Comparison of ENCODE assay signal across 8 cellular contexts in genomic region chr16:88804552-88805339, GRCh38. TPM values are rescaled to one million over a fixed set of nuclear protein-coding genes. Genes with fewer than 3 reads are reported as not detected.
DNase-seq lines count a peak whose midpoint lies in the region; ATAC-seq and TF ChIP-seq lines count a peak whose summit lies in the region.

No MANE protein-coding gene starts in this region.

- ATAC-seq in HG03139 (IDR thresholded peaks at IDR 0.05; ENCODE audit: unreplicated experiment) (no peak), GM18868 (IDR thresholded peaks at IDR 0.05; ENCODE audit: unreplicated experiment) (no peak)

- H2AFZ ChIP-seq in ACC112 (ENCODE audit: low read length, unreplicated experiment) = no peak overlapping the region

- H3K9ac ChIP-seq in skeletal muscle satellite cell (ENCODE audit: low read depth, low read length) = peak overlapping the region; percentile 78

- H3K36me3 ChIP-seq in ACC112 (ENCODE audit: insufficient read depth, low read length) (peaks cover 13% of the 10 kb centered on the region; the same call in 1 of the 2 replicates), SJCRH30 (peaks cover 43% of the 10 kb centered on the region), skeletal muscle satellite cell (ENCODE audit: insufficient read depth, low read length) (peaks cover 24% of the 10 kb centered on the region)

- peaks cover 36% of the 10 kb centered on the region for H3K79me2 ChIP-seq in ACC112 (ENCODE audit: control insufficient read depth, insufficient read depth, low read length, unreplicated experiment)

- DNase-seq in GM13977 (ENCODE audit: low spot score) = peak; percentile 70
- DNase-seq in SJCRH30 = no peak
- DNase-seq in epithelial cell of proximal tubule (ENCODE audit: low read depth) = no peak
- no peak for DNase-seq in GM10266 (ENCODE audit: extremely low spot score)

- H3K4me2 ChIP-seq in skeletal muscle satellite cell (ENCODE audit: low read length) = peak overlapping the region; percentile 88

- H3K27me3 ChIP-seq in ACC112 (ENCODE audit: insufficient read depth, low read length) (no peaks in the 10 kb centered on the region), SJCRH30 (no peaks in the 10 kb centered on the region), skeletal muscle satellite cell (ENCODE audit: control insufficient read depth, insufficient read depth, low read length) (no peaks in the 10 kb centered on the region)

- peaks cover 14% of the 10 kb centered on the region for H3K4me1 ChIP-seq in ACC112 (ENCODE audit: control insufficient read depth, insufficient read depth, low read length, unreplicated experiment)
- no peaks in the 10 kb centered on the region for H3K4me1 ChIP-seq in SJCRH30
- H3K4me1 ChIP-seq in skeletal muscle satellite cell (ENCODE audit: control insufficient read depth, insufficient read depth, low read length) = peaks cover 15% of the 10 kb centered on the region

- H3K27ac ChIP-seq in ACC112 (ENCODE audit: low read depth, low read length) (no peak overlapping the region), SJCRH30 (peak overlapping the region; percentile 27)

- H3K4me3 ChIP-seq in ACC112 (ENCODE audit: low read depth, low read length) (peak overlapping the region; percentile 98), SJCRH30 (peak overlapping the region; percentile 59), epithelial cell of proximal tubule (ENCODE audit: low read depth, low read length) (peak overlapping the region; percentile 77), skeletal muscle satellite cell (ENCODE audit: low read length) (peak overlapping the region; percentile 64)

- no peaks in the 10 kb centered on the region for H3K9me3 ChIP-seq in SJCRH30 (replicated peaks)
- H3K9me3 ChIP-seq in skeletal muscle satellite cell (replicated peaks; ENCODE audit: low read length) = no peaks in the 10 kb centered on the region

- no peak for TF ChIP-seq CTCF in GM13977 (IDR thresholded peaks at IDR 0.05; ENCODE audit: extremely low read depth, insufficient read depth, missing control alignments)
- TF ChIP-seq CTCF in epithelial cell of proximal tubule (conservative IDR thresholded peaks at IDR 0.05; ENCODE audit: low read depth, low read length) = no peak
- TF ChIP-seq CTCF in GM10266 (IDR thresholded peaks at IDR 0.05; ENCODE audit: control insufficient read depth, insufficient read depth, low read depth, missing control alignments) = no peak

- in situ Hi-C loops in GM13977 (cut with MboI; ENCODE audit: low pct_unique_long_range_greater_than_20kb, low sequenced_read_pairs, unreplicated experiment) = loop anchor here (10.0 kb wide), 1 partner anchor 410 kb away; the partner anchor contains the start of gene ZNF778

RNA-seq across cellular contexts. Expression of gene CDT1, which starts 1.2 kb away (rescaled TPM):
- 24.3 and 27.2 TPM in 2 replicates for total RNA-seq in SJCRH30 (2014; rRNA removed; shearing (Covaris generic))
- total RNA-seq in epithelial cell of proximal tubule = 76.2 and 88.5 TPM in 2 replicates
- total RNA-seq in skeletal muscle satellite cell (2012; rRNA removed) = 12.4 and 16.8 TPM in 2 replicates

RNA-seq across cellular contexts. Expression of gene APRT, which starts 7.0 kb away (rescaled TPM):
- total RNA-seq in SJCRH30 (2014; rRNA removed; shearing (Covaris generic)) = 43.4 and 46.5 TPM in 2 replicates
- 242 and 300 TPM in 2 replicates for total RNA-seq in epithelial cell of proximal tubule
- total RNA-seq in skeletal muscle satellite cell (2012; rRNA removed) = 87.8 and 97.6 TPM in 2 replicates

RNA-seq across cellular contexts. Expression of gene PIEZO1, which starts 19.7 kb away (rescaled TPM):
- 23.8 and 28.1 TPM in 2 replicates for total RNA-seq in SJCRH30 (2014; rRNA removed; shearing (Covaris generic))
- total RNA-seq in epithelial cell of proximal tubule = 245 and 246 TPM in 2 replicates
- 155 and 171 TPM in 2 replicates for total RNA-seq in skeletal muscle satellite cell (2012; rRNA removed)

RNA-seq across cellular contexts. Expression of gene GALNS, which starts 52.0 kb away (rescaled TPM):
- 10.4 and 11.1 TPM in 2 replicates for total RNA-seq in SJCRH30 (2014; rRNA removed; shearing (Covaris generic))
- 9.2 and 18.3 TPM in 2 replicates for total RNA-seq in epithelial cell of proximal tubule
- 17.0 and 24.0 TPM in 2 replicates for total RNA-seq in skeletal muscle satellite cell (2012; rRNA removed)

RNA-seq across cellular contexts. Expression of gene TRAPPC2L, which starts 52.2 kb away (rescaled TPM):
- 34.3 and 36.9 TPM in 2 replicates for total RNA-seq in SJCRH30 (2014; rRNA removed; shearing (Covaris generic))
- total RNA-seq in epithelial cell of proximal tubule = 48.3 and 58.2 TPM in 2 replicates
- total RNA-seq in skeletal muscle satellite cell (2012; rRNA removed) = 59.3 and 70.1 TPM in 2 replicates
